In the genomic region with DNA sequence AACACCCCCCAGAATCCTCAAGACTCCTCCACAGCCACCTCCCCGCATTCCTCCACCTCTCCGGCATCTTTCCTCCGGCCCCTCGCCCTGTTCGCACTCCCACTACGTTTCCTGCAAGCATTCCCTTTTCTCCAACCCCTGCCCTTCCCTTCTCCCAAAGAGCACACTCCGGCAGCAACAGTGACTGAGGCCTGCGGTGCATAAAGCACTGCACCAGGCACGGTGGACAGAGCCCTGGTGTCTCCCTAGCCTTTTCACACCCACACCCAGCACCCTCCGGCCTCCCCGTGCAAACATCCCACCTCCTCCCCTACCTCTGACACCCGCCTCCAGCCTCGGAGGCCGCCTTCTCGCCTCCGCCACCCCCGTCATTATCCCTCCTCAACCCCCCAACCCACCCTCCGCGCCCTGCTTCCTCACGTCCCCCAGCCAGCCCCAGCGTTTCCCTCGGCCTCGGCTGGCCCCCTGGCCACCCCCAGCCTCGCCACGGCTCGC, we compare ENCODE assay signal across 8 cellular contexts. TPM values are rescaled to one million over a fixed set of nuclear protein-coding genes. Genes with fewer than 3 reads are reported as not detected.
A peak's percentile ranks its signal among the peaks of the same experiment; 100 is the strongest.
DNase-seq lines count a peak whose midpoint lies in the region; ATAC-seq and TF ChIP-seq lines count a peak whose summit lies in the region.

No MANE protein-coding gene starts in this region.

- ATAC-seq in GM19023 (IDR thresholded peaks at IDR 0.05; ENCODE audit: unreplicated experiment) (peak; percentile 35), HG03565 (IDR thresholded peaks at IDR 0.05; ENCODE audit: unreplicated experiment) (peak; percentile 25)

- no peaks in the 10 kb centered on the region for H3K36me3 ChIP-seq in iPS-20b (ENCODE audit: insufficient read depth, low read depth, low read length)

- POLR2A ChIA-PET in MCF 10A (lab: Yijun Ruan, JAX), result interaction anchor here (1.0 to 2.7 kb wide), 7 partner anchors 8 to 162 kb away, joined by 3 to 20 read pairs (median 9); partner anchors contain the start of gene SLC12A8

- CTCF ChIA-PET in MCF 10A (lab: Yijun Ruan, JAX), result interaction anchor here (0.7 kb wide), 1 partner anchor 1513 kb away, joined by 4 read pairs; no protein-coding TSS in a partner anchor

- H3K4me3 Mint-ChIP-seq in MCF 10A (ENCODE audit: unreplicated experiment), result peak overlapping the region; percentile 88

- peak overlapping the region; percentile 93 for H3K9ac ChIP-seq in iPS-20b (ENCODE audit: low read depth, low read length)

- BruUV-seq in MCF 10A (replicated peaks; lab: Mats Ljungman, UMichigan), result no TSS peak

- no peaks in the 10 kb centered on the region for H3K27me3 ChIP-seq in iPS-20b (ENCODE audit: insufficient read depth, low read length)

- peaks cover 34% of the 10 kb centered on the region for H3K4me1 Mint-ChIP-seq in MCF 10A (ENCODE audit: insufficient read depth, unreplicated experiment)

- intact Hi-C loops in MCF 10A (cut with micrococcal nuclease), result loop anchor here (2.0 to 10.0 kb wide), 4 partner anchors 110 to 380 kb away; partner anchors contain the start of gene HEG1

- H3K27ac Mint-ChIP-seq in MCF 10A (ENCODE audit: low read depth, unreplicated experiment), result peak overlapping the region; percentile 84

- H3K4me3 ChIP-seq in AG09309 (ENCODE audit: control insufficient read depth, low read depth, low read length) (peak overlapping the region; percentile 90), iPS-20b (ENCODE audit: low read length) (peak overlapping the region; percentile 97), skeletal muscle cell (ENCODE audit: low read depth, low read length) (peak overlapping the region; percentile 71)

- peak overlapping the region; percentile 86 for H3K27ac ChIP-seq in iPS-20b (ENCODE audit: low read length)

- H3K4me1 ChIP-seq in iPS-20b (ENCODE audit: insufficient read depth, low read length), result peaks cover 11% of the 10 kb centered on the region; the same call in 1 of the 2 replicates

- no peak for DNase-seq in AG09309 (ENCODE audit: low read depth)
- DNase-seq in SW480 (ENCODE audit: low spot score), result peak; percentile 45
- DNase-seq in MCF 10A (ENCODE audit: unreplicated experiment), result peak; percentile 41
- no peak for DNase-seq in skeletal muscle cell (ENCODE audit: low read depth)
- no peak for DNase-seq in D341Med (ENCODE audit: low spot score)

- H3K9me3 ChIP-seq in iPS-20b (ENCODE audit: insufficient read depth, low read depth, low read length), result no peaks in the 10 kb centered on the region

- H3K9me3 Mint-ChIP-seq in MCF 10A (ENCODE audit: unreplicated experiment), result no peaks in the 10 kb centered on the region

- no peak for TF ChIP-seq CTCF in AG09309 (IDR thresholded peaks at IDR 0.05; ENCODE audit: control insufficient read depth, insufficient read depth, low read depth, low read length, missing control alignments)
- no peak for TF ChIP-seq CTCF in MCF 10A (IDR thresholded peaks at IDR 0.05; ENCODE audit: unreplicated experiment)

- H3K27me3 Mint-ChIP-seq in MCF 10A (ENCODE audit: insufficient read depth, unreplicated experiment), result no peaks in the 10 kb centered on the region

- peaks cover 25% of the 10 kb centered on the region for H3K36me3 Mint-ChIP-seq in MCF 10A (ENCODE audit: insufficient read depth, unreplicated experiment)

RNA-seq across cellular contexts. Expression of gene ZNF148, which starts 0.6 kb away (rescaled TPM):
- total RNA-seq in MCF 10A (2022), result 35.2 and 37.2 TPM in 2 replicates

Comparison
In these comparisons a context has a peak if more than half of its experiments do, and no peak if none do; other contexts are left out.
1. DNase-seq: peak in SW480 (single experiment) and MCF 10A (single experiment); none in AG09309 (single experiment), skeletal muscle cell (single experiment) and D341Med (single experiment).
2. Peak in every context shown above with its lines, with median percentiles within 50 percentile points of each other: H3K4me3 ChIP-seq.